ENCODE assay signal across 22 cellular contexts in genomic region chr7:28739826-28740225, GRCh38.
A peak's percentile ranks its signal among the peaks of the same experiment; 100 is the strongest.
DNase-seq lines count a peak whose midpoint lies in the region; ATAC-seq, FAIRE-seq and TF ChIP-seq lines count a peak whose summit lies in the region.
"Had no signal": no experiment of that assay in that cellular context is flagged by ENCODE, and none has a peak within 500 bp of the region (broad histone marks: within the 10 kb centered on the region; RNA-seq: fewer than 3 reads in every experiment).

No MANE protein-coding gene starts in this region.

- H3K4me1 ChIP-seq in GM12878 (ENCODE audit: control insufficient read depth, insufficient read depth, low read length): peaks cover 3% of the 10 kb centered on the region; the same call in 1 of the 2 replicates
- H3K4me1 ChIP-seq in iPS-20b (ENCODE audit: insufficient read depth, low read length): peaks cover 18% of the 10 kb centered on the region
- H3K4me1 ChIP-seq in A673 (ENCODE audit: insufficient read depth, low read length, poor library complexity, severe bottlenecking): peaks cover 8% of the 10 kb centered on the region
- H3K4me1 ChIP-seq in tibial nerve: peaks cover 0 to 4% (median 0%) of the 10 kb centered on the region in 4 donors
- H3K4me1 ChIP-seq: gastroesophageal sphincter had no signal

- no peaks in the 10 kb centered on the region for H3K36me3 ChIP-seq in GM12878 (ENCODE audit: control insufficient read depth in 2 of 2, insufficient read depth in 2 of 2, low read length in 1 of 2)
- H3K36me3 ChIP-seq in iPS-20b (ENCODE audit: insufficient read depth, low read depth, low read length): no peaks in the 10 kb centered on the region
- no peaks in the 10 kb centered on the region for H3K36me3 ChIP-seq in A673 (ENCODE audit: insufficient read depth, low read length, poor library complexity, severe bottlenecking)
- H3K36me3 ChIP-seq in tibial nerve: no peaks in the 10 kb centered on the region
- H3K36me3 ChIP-seq: gastroesophageal sphincter had no signal

- SMC1A ChIA-PET in GM12878 (lab: Charles Lee; ENCODE audit: uncharacterized antibody, unreplicated experiment): interaction anchor here (1.3 to 2.4 kb wide), 3 partner anchors 9 to 59 kb away, joined by 3 to 12 read pairs (median 4); no protein-coding TSS in a partner anchor

- no peak for FAIRE-seq in GM12878 (lab: Jason Lieb, UNC)
- FAIRE-seq: GM18507, K562 had no signal

- TF ChIP-seq CTCF in GM12878 (IDR thresholded peaks at IDR 0.05 in 2 of 3, conservative IDR thresholded peaks at IDR 0.05 in 1 of 3; ENCODE audit: control insufficient read depth in 2 of 3, extremely low read depth in 1 of 3, insufficient read depth in 1 of 3, low read depth in 3 of 3, low read length in 3 of 3) (no peak), A673 (conservative IDR thresholded peaks at IDR 0.05; ENCODE audit: low read depth, low read length) (no peak), tibial nerve (IDR thresholded peaks at IDR 0.05) (no peak)

- no peak overlapping the region for H2AFZ ChIP-seq in GM12878 (ENCODE audit: control insufficient read depth, low read depth, low read length)
- H2AFZ ChIP-seq: PC-9 had no signal

- TF ChIP-seq EP300 in GM12878 (IDR thresholded peaks at IDR 0.05; ENCODE audit: borderline replicate concordance in 1 of 2, control insufficient read depth in 1 of 2, low read depth in 2 of 2, low read length in 2 of 2) (no peak), tibial nerve (IDR thresholded peaks at IDR 0.05) (no peak)

- BruUV-seq in GM12878 (replicated peaks; lab: Mats Ljungman, UMichigan) (no TSS peak), A673 (replicated peaks; lab: Mats Ljungman, UMichigan) (no TSS peak)

- no peak overlapping the region for H3K4me2 ChIP-seq in GM12878 (ENCODE audit: control insufficient read depth, insufficient read depth)
- H3K4me2 ChIP-seq: PC-9 had no signal

- DNase-seq in NCI-H1048 (lab: John Stamatoyannopoulos, UW): peak; percentile 70
- DNase-seq in GM12878 (ENCODE audit: low read depth, low spot score): no peak
- DNase-seq in substantia nigra (lab: John Stamatoyannopoulos, UW): peak in 2 of 49 donors; percentile 11 to 32
- no peak for DNase-seq in A673 (ENCODE audit: low spot score)
- DNase-seq in tibial nerve (ENCODE audit: low spot score in 2 of 2): no peak
- DNase-seq: activated CD4-positive, alpha-beta T cell treated with anti-CD3 and anti-CD28 coated beads for 4 hours; aorta; effector memory CD4-positive, alpha-beta T cell; kidney glomerular epithelial cell; MM.1S; NCI-H1436 treated with DMSO at 0.1 percent for 48 hours; PC-9; retina; SIG-M5; stimulated activated CD4-positive, alpha-beta T cell treated with anti-CD3 and anti-CD28 coated beads, Interleukin-12 subunit alpha, Interleukin-12 subunit beta, amount 100 ng/mL, for 4 hours; stimulated activated CD4-positive, alpha-beta T cell treated with anti-CD3 and anti-CD28 coated beads, Interleukin-4, amount 100 ng/mL, for 4 hours had no signal

- POLR2A ChIA-PET in GM12878 (lab: Charles Lee): no interaction called here
- POLR2A ChIA-PET in A673 (lab: Charles Lee; ENCODE audit: low non-redundant PET): no interaction called here

- CTCF ChIA-PET in GM12878 (lab: Yijun Ruan, JAX) (interaction anchor here (0.6 to 3.9 kb wide), 2 partner anchors 9 to 34 kb away, joined by 3 to 23 read pairs; no protein-coding TSS in a partner anchor), A673 (lab: Charles Lee) (no interaction called here)

- H3K79me2 ChIP-seq in GM12878 (ENCODE audit: control insufficient read depth, insufficient read depth, low read length): no peaks in the 10 kb centered on the region

- H3K4me3 ChIP-seq in GM12878 (no peak overlapping the region), iPS-20b (ENCODE audit: low read length) (peak overlapping the region; percentile 11), A673 (ENCODE audit: low read depth, low read length, poor library complexity, severe bottlenecking) (no peak overlapping the region), tibial nerve (no peak overlapping the region)
- H3K4me3 ChIP-seq: gastroesophageal sphincter, K562, PC-9 had no signal

- ATAC-seq in GM12878: no peak
- ATAC-seq in GM18861 (IDR thresholded peaks at IDR 0.05; ENCODE audit: unreplicated experiment): no peak
- ATAC-seq: gastroesophageal sphincter, HCT116 had no signal

- in situ Hi-C loops in GM12878 (cut with MboI): no loop called here

- WGBS in GM12878 (ENCODE audit: insufficient coverage, insufficient replicate concordance, low lambda C conversion rate, missing lambda C conversion rate): 57% methylated on average over 5 of the region's 5 CpGs
- 54 to 60% methylated on average over 5 of the region's 5 CpGs for WGBS in tibial nerve, 2 donors

- H3K9me3 ChIP-seq in GM12878 (replicated peaks; ENCODE audit: control insufficient read depth, insufficient read depth, low read length) (no peaks in the 10 kb centered on the region), iPS-20b (ENCODE audit: insufficient read depth, low read depth, low read length) (no peaks in the 10 kb centered on the region), A673 (ENCODE audit: low read depth, low read length, poor library complexity, severe bottlenecking) (no peaks in the 10 kb centered on the region), tibial nerve (no peaks in the 10 kb centered on the region)
- H3K9me3 ChIP-seq: gastroesophageal sphincter had no signal

- H3K27ac ChIP-seq in GM12878 (ENCODE audit: control insufficient read depth, insufficient read depth) (no peak overlapping the region), iPS-20b (ENCODE audit: low read length) (no peak overlapping the region), substantia nigra (ENCODE audit: low read depth, low read length, poor library complexity, severe bottlenecking) (peak overlapping the region; percentile 31), A673 (ENCODE audit: low read depth, low read length, poor library complexity, severe bottlenecking) (no peak overlapping the region), tibial nerve (no peak overlapping the region)
- H3K27ac ChIP-seq: gastroesophageal sphincter, PC-9 had no signal

- TF ChIP-seq RAD21 in GM12878 (IDR thresholded peaks at IDR 0.05; ENCODE audit: insufficient read depth, low read depth, low read length): no peak

- RAD21 ChIA-PET in GM12878 (lab: Charles Lee; ENCODE audit: unreplicated experiment): interaction anchor here (1.3 kb wide), 1 partner anchor 87 kb away, joined by 4 read pairs; no protein-coding TSS in a partner anchor

- H3K9ac ChIP-seq in GM12878 (ENCODE audit: control insufficient read depth, insufficient read depth, low read length): no peak overlapping the region
- H3K9ac ChIP-seq in iPS-20b (ENCODE audit: low read depth, low read length): no peak overlapping the region

- TF ChIP-seq POLR2A in GM12878 (IDR thresholded peaks at IDR 0.05; ENCODE audit: low read depth, low read length) (no peak), tibial nerve (IDR thresholded peaks at IDR 0.05) (no peak)

- intact Hi-C loops in GM12878 (cut with micrococcal nuclease; ENCODE audit: unreplicated experiment) (no loop called here), A673 (cut with micrococcal nuclease; ENCODE audit: unreplicated experiment) (no loop called here)

- H4K20me1 ChIP-seq in GM12878 (ENCODE audit: control insufficient read depth, insufficient read depth): no peaks in the 10 kb centered on the region

- H3K27me3 ChIP-seq in GM12878 (replicated peaks in 1 of 2; ENCODE audit: control insufficient read depth in 2 of 2, insufficient read depth in 2 of 2, low read length in 1 of 2) (no peaks in the 10 kb centered on the region), iPS-20b (ENCODE audit: insufficient read depth, low read length) (no peaks in the 10 kb centered on the region), A673 (replicated peaks; ENCODE audit: insufficient read depth, low read depth, low read length, poor library complexity) (no peaks in the 10 kb centered on the region), tibial nerve (no peaks in the 10 kb centered on the region)
- H3K27me3 ChIP-seq: gastroesophageal sphincter had no signal

TF ChIP-seq in GM12878, 131 proteins besides CTCF, POLR2A, EP300 and RAD21:
- TF ChIP-seq MAX (IDR thresholded peaks at IDR 0.05; ENCODE audit: low read depth, low read length) (no peak), POU2F2 (IDR thresholded peaks at IDR 0.05; ENCODE audit: borderline replicate concordance, low read depth, low read length) (0 out of 3 replicates have a peak, but pooled peaks have one; percentile 7)
